Comparison of ENCODE assay signal across 19 cellular contexts in genomic region chr2:58604096-58604495, GRCh38.
"Had no signal": no experiment of that assay in that cellular context is flagged by ENCODE, and none has a peak within 500 bp of the region (broad histone marks: within the 10 kb centered on the region; RNA-seq: fewer than 3 reads in every experiment).

No MANE protein-coding gene starts in this region.

- H3K4me3 Mint-ChIP-seq: activated T-helper 1 cell treated with anti-CD3 and anti-CD28 coated beads, Interleukin-12 subunit alpha, Interleukin-12 subunit beta, Interleukin-2, Interleukin-4 antibody, amounts not matched to agents 30 ng/mL and 10 ng/mL and 1 ng/mL, durations not matched to agents 14 hours and 24 hours and 36 hours; endodermal cell; natural killer cell treated with Interleukin-12 subunit alpha and Interleukin-12 subunit beta and Interleukin-15 and Interleukin-18, amount 100 ng/mL, for 72 hours; stimulated activated naive CD8-positive, alpha-beta T cell treated with anti-CD3 and anti-CD28 coated beads, Interleukin-15, Interleukin-2, amounts not matched to agents 100 ng/mL and 50 ng/mL, for 24 hours; T-helper 2 cell treated with Interferon-gamma antibody and Interleukin-4, amounts not matched to agents 5 μg/mL and 100 μg/mL, for 36 hours had no signal

- H3K27me3 ChIP-seq: colonic mucosa, right atrium auricular region, transverse colon, uterus had no signal

- DNase-seq: activated CD4-positive, alpha-beta T cell treated with anti-CD3 and anti-CD28 coated beads, Interleukin-2, amount 50 U/mL, for 4 hours; activated gamma-delta T cell treated with Interleukin-2 at 50 U/mL for 16 hours; central memory CD4-positive, alpha-beta T cell; colonic mucosa; endodermal cell; erythroblast; left colon; lower lobe of right lung; transverse colon; uterus had no signal

- H3K36me3 ChIP-seq: colonic mucosa, lower lobe of right lung, right atrium auricular region, transverse colon, uterus had no signal

- FAIRE-seq: TTC549 had no signal

- H3K4me3 ChIP-seq: colonic mucosa, lower lobe of right lung, right atrium auricular region, skin epidermis, transverse colon, uterus had no signal

- H3K4me1 ChIP-seq: colonic mucosa, lower lobe of right lung, right atrium auricular region, transverse colon, uterus had no signal

- ATAC-seq: activated naive CD4-positive, alpha-beta T cell treated with anti-CD3 and anti-CD28 coated beads, Interleukin-2, amount 50 U/mL, for 72 hours; left colon; lower lobe of right lung; natural killer cell treated with Interleukin-12 subunit alpha and Interleukin-12 subunit beta and Interleukin-15 and Interleukin-18, amount 100 ng/mL, for 72 hours had no signal

- H3K9me3 Mint-ChIP-seq: activated T-helper 1 cell treated with anti-CD3 and anti-CD28 coated beads, Interleukin-12 subunit alpha, Interleukin-12 subunit beta, Interleukin-2, Interleukin-4 antibody, amounts not matched to agents 30 ng/mL and 10 ng/mL and 1 ng/mL, durations not matched to agents 14 hours and 24 hours and 36 hours; endodermal cell; natural killer cell treated with Interleukin-12 subunit alpha and Interleukin-12 subunit beta and Interleukin-15 and Interleukin-18, amount 100 ng/mL, for 72 hours; stimulated activated naive CD8-positive, alpha-beta T cell treated with anti-CD3 and anti-CD28 coated beads, Interleukin-15, Interleukin-2, amounts not matched to agents 100 ng/mL and 50 ng/mL, for 24 hours; T-helper 2 cell treated with Interferon-gamma antibody and Interleukin-4, amounts not matched to agents 5 μg/mL and 100 μg/mL, for 36 hours had no signal

- H3K36me3 Mint-ChIP-seq: activated naive CD4-positive, alpha-beta T cell treated with anti-CD3 and anti-CD28 coated beads, Interleukin-2, amount 50 U/mL, for 72 hours; natural killer cell treated with Interleukin-12 subunit alpha and Interleukin-12 subunit beta and Interleukin-15 and Interleukin-18, amount 100 ng/mL, for 72 hours had no signal

- H3K27ac Mint-ChIP-seq: activated naive CD4-positive, alpha-beta T cell treated with anti-CD3 and anti-CD28 coated beads, Interleukin-2, amount 50 U/mL, for 72 hours; activated T-helper 1 cell treated with anti-CD3 and anti-CD28 coated beads, Interleukin-12 subunit alpha, Interleukin-12 subunit beta, Interleukin-2, Interleukin-4 antibody, amounts not matched to agents 30 ng/mL and 10 ng/mL and 1 ng/mL, durations not matched to agents 14 hours and 24 hours and 36 hours; endodermal cell; natural killer cell treated with Interleukin-12 subunit alpha and Interleukin-12 subunit beta and Interleukin-15 and Interleukin-18, amount 100 ng/mL, for 72 hours; progenitor cell of endocrine pancreas; stimulated activated naive CD8-positive, alpha-beta T cell treated with anti-CD3 and anti-CD28 coated beads, Interleukin-15, Interleukin-2, amounts not matched to agents 100 ng/mL and 50 ng/mL, for 24 hours; T-helper 2 cell treated with Interferon-gamma antibody and Interleukin-4, amounts not matched to agents 5 μg/mL and 100 μg/mL, for 36 hours had no signal

- H3K9me3 ChIP-seq: colonic mucosa, lower lobe of right lung, right atrium auricular region, transverse colon, uterus had no signal

- H3K27me3 Mint-ChIP-seq: progenitor cell of endocrine pancreas had no signal

- H3K27ac ChIP-seq: colonic mucosa, lower lobe of right lung, right atrium auricular region, skin epidermis, transverse colon, uterus had no signal
